In genomic region chr1:109787845-109788605, GRCh38 we compare ENCODE assay signal across 1 cellular context.
TF ChIP-seq lines count a peak whose summit lies in the region.

No MANE protein-coding gene starts in this region.

TF ChIP-seq in SK-N-SH, 30 proteins besides CTCF, POLR2A, EP300 and RAD21 (continued from another document):
- TF ChIP-seq, protein P1, sequence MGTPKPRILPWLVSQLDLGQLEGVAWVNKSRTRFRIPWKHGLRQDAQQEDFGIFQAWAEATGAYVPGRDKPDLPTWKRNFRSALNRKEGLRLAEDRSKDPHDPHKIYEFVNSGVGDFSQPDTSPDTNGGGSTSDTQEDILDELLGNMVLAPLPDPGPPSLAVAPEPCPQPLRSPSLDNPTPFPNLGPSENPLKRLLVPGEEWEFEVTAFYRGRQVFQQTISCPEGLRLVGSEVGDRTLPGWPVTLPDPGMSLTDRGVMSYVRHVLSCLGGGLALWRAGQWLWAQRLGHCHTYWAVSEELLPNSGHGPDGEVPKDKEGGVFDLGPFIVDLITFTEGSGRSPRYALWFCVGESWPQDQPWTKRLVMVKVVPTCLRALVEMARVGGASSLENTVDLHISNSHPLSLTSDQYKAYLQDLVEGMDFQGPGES (IDR thresholded peaks at IDR 0.05; ENCODE audit: low read depth, low read length) = no peak
- no peak for TF ChIP-seq JUND (IDR thresholded peaks at IDR 0.05)
- TF ChIP-seq NFIC (IDR thresholded peaks at IDR 0.05; ENCODE audit: borderline replicate concordance) = no peak
- no peak for TF ChIP-seq SMC3 (IDR thresholded peaks at IDR 0.05; ENCODE audit: low read depth, low read length)
- no peak for TF ChIP-seq CHD2 (IDR thresholded peaks at IDR 0.05; ENCODE audit: low read length, partially characterized antibody)
- no peak for TF ChIP-seq POLR2AphosphoS5 (IDR thresholded peaks at IDR 0.05; ENCODE audit: low read depth, low read length)
- no peak for TF ChIP-seq FOSL2 (IDR thresholded peaks at IDR 0.05; ENCODE audit: borderline replicate concordance, low read depth)
- no peak for TF ChIP-seq RCOR1 (IDR thresholded peaks at IDR 0.05; ENCODE audit: low read length)
- no peak for TF ChIP-seq TEAD4 (IDR thresholded peaks at IDR 0.05; ENCODE audit: borderline replicate concordance, insufficient read depth)
- no peak for TF ChIP-seq GATA2 (CRISPR knock-in tag; IDR thresholded peaks at IDR 0.05)
- TF ChIP-seq YY1 (IDR thresholded peaks at IDR 0.05; ENCODE audit: low read depth) = no peak
- no peak for TF ChIP-seq TAF1 (IDR thresholded peaks at IDR 0.05; ENCODE audit: borderline replicate concordance, low read depth, low read length)
- TF ChIP-seq GABPA (IDR thresholded peaks at IDR 0.05; ENCODE audit: low read depth) = no peak
- no peak for TF ChIP-seq MEF2A (IDR thresholded peaks at IDR 0.05; ENCODE audit: borderline replicate concordance, low read depth)
